6 cellular contexts compared by ENCODE assay signal in genomic region chr22:16566421-16567151, GRCh38. TPM values are rescaled to one million over a fixed set of nuclear protein-coding genes. Genes with fewer than 3 reads are reported as not detected.
"Had no signal": no experiment of that assay in that cellular context is flagged by ENCODE, and none has a peak within 500 bp of the region (broad histone marks: within the 10 kb centered on the region; RNA-seq: fewer than 3 reads in every experiment).

No MANE protein-coding gene starts in this region.

RNA-seq across cellular contexts. Expression of gene CCT8L2, which starts 26.0 kb away (rescaled TPM):
- total RNA-seq: GM23338, H1, H9, HepG2, HT-29 had no signal
- polyA plus RNA-seq: GM23338, H1, HepG2, IgD-negative memory B cell had no signal
